Comparison of ENCODE assay signal across 11 cellular contexts in the genomic region with DNA sequence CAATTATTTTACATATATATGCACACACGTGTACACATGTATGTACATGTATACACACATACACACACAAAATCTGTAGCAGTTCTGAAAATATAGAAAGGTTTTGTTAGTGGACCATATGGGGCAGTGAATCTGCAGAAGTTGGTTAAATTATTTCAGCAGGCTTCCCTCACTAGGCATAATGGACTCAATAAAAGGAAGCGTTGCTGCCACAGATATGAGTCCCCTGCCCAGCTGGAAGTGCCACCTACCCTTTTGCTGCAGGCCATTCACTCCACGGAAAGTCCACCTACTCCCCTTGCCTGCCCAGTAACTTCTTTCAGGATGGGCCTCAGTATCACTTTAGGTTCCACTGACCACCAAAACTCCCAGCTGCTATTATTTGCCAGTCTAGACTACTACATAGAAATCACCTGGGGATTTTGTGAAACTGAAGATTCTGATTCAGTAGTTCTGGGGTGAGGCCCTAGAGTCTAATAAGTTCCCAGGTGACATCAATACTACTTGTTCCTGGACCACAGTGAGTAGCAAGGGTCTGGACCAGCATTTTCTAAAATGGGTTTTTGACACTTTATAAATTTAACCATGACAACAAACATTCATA. TPM values are rescaled to one million over a fixed set of nuclear protein-coding genes. Genes with fewer than 3 reads are reported as not detected.
A peak's percentile ranks its signal among the peaks of the same experiment; 100 is the strongest.
DNase-seq lines count a peak whose midpoint lies in the region; ATAC-seq, FAIRE-seq and TF ChIP-seq lines count a peak whose summit lies in the region.
"Had no signal": no experiment of that assay in that cellular context is flagged by ENCODE, and none has a peak within 500 bp of the region (broad histone marks: within the 10 kb centered on the region; RNA-seq: fewer than 3 reads in every experiment).

No MANE protein-coding gene starts in this region.

- peak; percentile 32 to 56 for ATAC-seq in activated CD4-positive, CD25-positive, alpha-beta regulatory T cell treated with anti-CD3 and anti-CD28 coated beads, Interleukin-2, amount 50 U/mL, for 24 hours
- peak; percentile 89 for ATAC-seq in HG02678 (IDR thresholded peaks at IDR 0.05; ENCODE audit: unreplicated experiment)
- peak; percentile 71 for ATAC-seq in HG03565 (IDR thresholded peaks at IDR 0.05; ENCODE audit: unreplicated experiment)
- peak; percentile 90 for ATAC-seq in stimulated activated naive CD8-positive, alpha-beta T cell treated with anti-CD3 and anti-CD28 coated beads, Interleukin-15, amount 100 ng/mL, for 72 hours
- ATAC-seq: heart left ventricle had no signal

- DNase-seq in activated CD4-positive, CD25-positive, alpha-beta regulatory T cell treated with anti-CD3 and anti-CD28 coated beads, Interleukin-2, amount 50 U/mL, for 72 hours: no peak
- peak in 1 of 2 donors; percentile 23 for DNase-seq in stimulated activated naive CD8-positive, alpha-beta T cell treated with anti-CD3 and anti-CD28 coated beads, Interleukin-15, amount 100 ng/mL, for 72 hours
- DNase-seq in GM12891 (ENCODE audit: insufficient read length, low spot score) (no peak), KBM-7 (no peak)
- no peak for DNase-seq in central memory CD4-positive, alpha-beta T cell
- DNase-seq: activated CD4-positive, alpha-beta memory T cell treated with anti-CD3 and anti-CD28 coated beads for 36 hours; heart left ventricle; nephron progenitor cell had no signal

- in situ Hi-C loops in KBM-7 (cut with MboI; ENCODE audit: low pct_unique_long_range_greater_than_20kb, low sequenced_read_pairs): loop anchor here (25.0 kb wide), 1 partner anchor 196 kb away; no protein-coding TSS in a partner anchor

- H3K4me3 Mint-ChIP-seq in stimulated activated naive CD8-positive, alpha-beta T cell treated with anti-CD3 and anti-CD28 coated beads, Interleukin-15, amount 100 ng/mL, for 72 hours: no peak overlapping the region
- H3K4me3 Mint-ChIP-seq: activated CD4-positive, alpha-beta memory T cell treated with anti-CD3 and anti-CD28 coated beads for 36 hours; nephron progenitor cell had no signal

- H3K4me1 Mint-ChIP-seq in stimulated activated naive CD8-positive, alpha-beta T cell treated with anti-CD3 and anti-CD28 coated beads, Interleukin-15, amount 100 ng/mL, for 72 hours: peaks cover 14% of the 10 kb centered on the region
- H3K4me1 Mint-ChIP-seq: nephron progenitor cell had no signal

- H3K9me3 Mint-ChIP-seq in stimulated activated naive CD8-positive, alpha-beta T cell treated with anti-CD3 and anti-CD28 coated beads, Interleukin-15, amount 100 ng/mL, for 72 hours: no peaks in the 10 kb centered on the region

- H3K27ac Mint-ChIP-seq in stimulated activated naive CD8-positive, alpha-beta T cell treated with anti-CD3 and anti-CD28 coated beads, Interleukin-15, amount 100 ng/mL, for 72 hours: no peak overlapping the region
- H3K27ac Mint-ChIP-seq: activated CD4-positive, alpha-beta memory T cell treated with anti-CD3 and anti-CD28 coated beads for 36 hours; nephron progenitor cell had no signal

- no peak for TF ChIP-seq POLR2A in GM12891 (IDR thresholded peaks at IDR 0.05; ENCODE audit: low read depth, low read length)

- H3K27me3 Mint-ChIP-seq in stimulated activated naive CD8-positive, alpha-beta T cell treated with anti-CD3 and anti-CD28 coated beads, Interleukin-15, amount 100 ng/mL, for 72 hours: no peaks in the 10 kb centered on the region
- H3K27me3 Mint-ChIP-seq: activated CD4-positive, alpha-beta memory T cell treated with anti-CD3 and anti-CD28 coated beads for 36 hours had no signal

- FAIRE-seq in GM12891 (lab: Jason Lieb, UNC): no peak

TF ChIP-seq in GM12891, 5 proteins besides CTCF, POLR2A, EP300 and RAD21:
- TF ChIP-seq TAF1 (IDR thresholded peaks at IDR 0.05; ENCODE audit: low read depth, low read length): no peak

RNA-seq across cellular contexts. Expression of a gene that starts 29.3 kb away (rescaled TPM):
- 7.3 TPM for polyA plus RNA-seq in GM12891 (2012; ENCODE audit: low read depth, missing spikeins)
